Comparison of ENCODE assay signal across 8 cellular contexts in genomic region chr3:58238830-58239229, GRCh38. TPM values are rescaled to one million over a fixed set of nuclear protein-coding genes. Genes with fewer than 3 reads are reported as not detected.
A peak's percentile ranks its signal among the peaks of the same experiment; 100 is the strongest.
DNase-seq lines count a peak whose midpoint lies in the region; ATAC-seq and TF ChIP-seq lines count a peak whose summit lies in the region.

No MANE protein-coding gene starts in this region.

- H3K4me1 ChIP-seq in HUES6 (ENCODE audit: control insufficient read depth, insufficient read depth, low read length): peaks cover 12% of the 10 kb centered on the region

- POLR2A ChIA-PET in AG04450 (lab: Yijun Ruan, JAX): no interaction called here
- POLR2A ChIA-PET in naive thymus-derived CD8-positive, alpha-beta T cell (lab: Charles Lee): interaction anchor here (0.6 to 0.7 kb wide), 2 partner anchors 70 to 392 kb away, joined by 3 to 5 read pairs; no protein-coding TSS in a partner anchor

- DNase-seq in AG04450 (ENCODE audit: low read depth, low spot score) (no peak), choroid plexus epithelial cell (ENCODE audit: low read depth) (no peak), NCI-H1105 (lab: John Stamatoyannopoulos, UW) (no peak), hypothalamus (lab: John Stamatoyannopoulos, UW) (no peak), SKM-1 treated with dmso at 0.1 percent for 144 hours (lab: John Stamatoyannopoulos, UW; ENCODE audit: unreplicated experiment) (no peak)
- no peak for DNase-seq in naive thymus-derived CD8-positive, alpha-beta T cell

- peaks cover 0 to 4% (median 0%) of the 10 kb centered on the region in 5 donors for H3K27me3 Mint-ChIP-seq in naive thymus-derived CD8-positive, alpha-beta T cell

- CTCF ChIA-PET in AG04450 (lab: Charles Lee): interaction anchor here (1.7 kb wide), 1 partner anchor 67 kb away, joined by 8 read pairs; the partner anchor contains the start of genes HTD2 and RPP14

- no peak overlapping the region for H3K9ac ChIP-seq in HUES6 (ENCODE audit: low read length)

- H3K27ac Mint-ChIP-seq in naive thymus-derived CD8-positive, alpha-beta T cell: peak overlapping the region in 3 of 10 donors; percentile 8 to 89 (median 56)

- ATAC-seq in naive thymus-derived CD8-positive, alpha-beta T cell: no peak
- ATAC-seq in HG03439 (IDR thresholded peaks at IDR 0.05; ENCODE audit: unreplicated experiment): no peak

- no peaks in the 10 kb centered on the region for H3K27me3 ChIP-seq in AG04450 (ENCODE audit: control insufficient read depth, insufficient read depth, low read length)
- H3K27me3 ChIP-seq in HUES6 (ENCODE audit: control insufficient read depth, insufficient read depth, low read length): peaks cover 39% of the 10 kb centered on the region

- no peaks in the 10 kb centered on the region for H3K9me3 Mint-ChIP-seq in naive thymus-derived CD8-positive, alpha-beta T cell

- no peaks in the 10 kb centered on the region for H3K36me3 Mint-ChIP-seq in naive thymus-derived CD8-positive, alpha-beta T cell

- no peaks in the 10 kb centered on the region for H3K36me3 ChIP-seq in HUES6 (ENCODE audit: control insufficient read depth, insufficient read depth, low read length)

- TF ChIP-seq CTCF in AG04450 (IDR thresholded peaks at IDR 0.05; ENCODE audit: low read depth, low read length) (no peak), choroid plexus epithelial cell (conservative IDR thresholded peaks at IDR 0.05; ENCODE audit: low read depth, low read length) (no peak)

- H3K4me3 ChIP-seq in AG04450 (ENCODE audit: low read depth, low read length): peak overlapping the region; percentile 88; the same call in 1 of the 2 replicates
- peak overlapping the region; percentile 96 for H3K4me3 ChIP-seq in HUES6 (ENCODE audit: low read depth, low read length)
- peak overlapping the region; percentile 82 for H3K4me3 ChIP-seq in choroid plexus epithelial cell (ENCODE audit: low read depth, low read length)

- no peaks in the 10 kb centered on the region; the same call in 1 of the 2 replicates for H3K9me3 ChIP-seq in AG04450 (ENCODE audit: control insufficient read depth, insufficient read depth, low read length)
- no peaks in the 10 kb centered on the region for H3K9me3 ChIP-seq in HUES6 (ENCODE audit: control insufficient read depth, insufficient read depth, low read depth, low read length)

- no peak overlapping the region for H3K27ac ChIP-seq in AG04450 (ENCODE audit: low read depth, low read length)
- H3K27ac ChIP-seq in HUES6 (ENCODE audit: low read depth, low read length): no peak overlapping the region

- H3K4me3 Mint-ChIP-seq in naive thymus-derived CD8-positive, alpha-beta T cell: peak overlapping the region; percentile 89 to 96 (median 93)

- H3K4me1 Mint-ChIP-seq in naive thymus-derived CD8-positive, alpha-beta T cell: peaks cover 13 to 28% (median 24%) of the 10 kb centered on the region in 4 donors

RNA-seq across cellular contexts. Expression of gene ABHD6, which starts 1.2 kb away (rescaled TPM):
- 8.4 and 9.7 TPM in 2 replicates for polyA plus RNA-seq in AG04450 (2011; rRNA removed)
- 13.6 and 14.6 TPM in 2 replicates for polyA minus RNA-seq in AG04450 (2011; rRNA and poly(A)+ RNA removed)
- total RNA-seq in naive thymus-derived CD8-positive, alpha-beta T cell: 1 to 10 TPM; 6.0 to 6.1 TPM
- 1 to 10 TPM; 4.4 to 6.0 (median 5.4) TPM for polyA plus RNA-seq in naive thymus-derived CD8-positive, alpha-beta T cell

RNA-seq across cellular contexts. Expression of gene DNASE1L3, which starts 28.1 kb away (rescaled TPM):
- polyA plus RNA-seq in AG04450 (2011; rRNA removed): not detected in 2 replicates
- not detected in 2 replicates for polyA minus RNA-seq in AG04450 (2011; rRNA and poly(A)+ RNA removed)
- under 1 TPM in 1 of 2 experiments, not detected in 1; 0.66 TPM for total RNA-seq in naive thymus-derived CD8-positive, alpha-beta T cell
- polyA plus RNA-seq in naive thymus-derived CD8-positive, alpha-beta T cell: not detected
